In the genomic region with DNA sequence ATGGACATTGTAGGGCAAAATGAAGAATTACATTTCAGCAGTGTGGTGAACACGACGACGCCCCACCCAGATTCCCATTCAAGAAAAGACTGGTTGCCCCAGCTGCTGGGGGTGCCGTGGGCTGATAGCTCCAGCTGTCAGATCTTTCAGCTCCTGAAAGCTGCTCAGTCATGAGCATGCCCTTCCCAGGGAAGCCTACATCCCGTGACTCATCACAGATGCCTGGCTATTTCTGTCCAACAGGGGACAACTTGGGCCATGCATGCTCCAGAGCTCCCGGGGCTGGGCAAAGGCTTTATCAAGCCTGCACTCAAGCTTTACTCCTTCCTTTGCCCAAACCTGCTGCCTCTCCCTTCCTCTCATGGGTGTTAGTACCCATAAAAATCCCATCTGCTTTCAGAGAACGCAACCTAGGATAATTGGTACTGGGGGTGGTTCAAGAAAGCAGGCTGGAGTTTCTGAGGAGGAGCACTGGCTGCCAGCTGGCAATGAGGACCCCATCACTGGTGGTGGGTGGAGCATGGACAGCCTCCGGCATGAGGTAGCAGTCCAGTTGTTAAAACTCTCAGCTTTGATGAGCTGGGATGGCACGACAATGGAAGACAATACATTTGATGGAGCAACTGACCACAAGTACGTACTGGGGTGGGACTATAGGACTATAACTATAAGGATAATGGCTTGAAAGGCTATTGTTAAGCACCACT, we compare ENCODE assay signal across 15 cellular contexts. TPM values are rescaled to one million over a fixed set of nuclear protein-coding genes. Genes with fewer than 3 reads are reported as not detected.
DNase-seq lines count a peak whose midpoint lies in the region; ATAC-seq and TF ChIP-seq lines count a peak whose summit lies in the region.
"Had no signal": no experiment of that assay in that cellular context is flagged by ENCODE, and none has a peak within 500 bp of the region (broad histone marks: within the 10 kb centered on the region; RNA-seq: fewer than 3 reads in every experiment).

No MANE protein-coding gene starts in this region.

- no peak overlapping the region for H3K9ac ChIP-seq in PC-3 (ENCODE audit: low read length)

- H3F3A ChIP-seq in PC-3 (ENCODE audit: low read length, unreplicated experiment): no peaks in the 10 kb centered on the region

- H3K79me2 ChIP-seq in PC-3 (ENCODE audit: low read length): no peaks in the 10 kb centered on the region

- no TSS peak for BruUV-seq in PC-3 (replicated peaks; lab: Mats Ljungman, UMichigan)

- no peak for ATAC-seq in PC-3
- ATAC-seq in psoas muscle: peak; percentile 83 to 98 (median 93)
- no peak for ATAC-seq in HG03108 (IDR thresholded peaks at IDR 0.05; ENCODE audit: unreplicated experiment)

- H3K27ac ChIP-seq in PC-3 (ENCODE audit: low read length) (no peak overlapping the region), psoas muscle (no peak overlapping the region)
- H3K27ac ChIP-seq: C4-2B, prostate gland had no signal

- CTCF ChIA-PET in PC-3 (lab: Charles Lee): no interaction called here

- DNase-seq in GM03348 (ENCODE audit: low spot score) (peak; percentile 17), PC-3 (peak; percentile 4), foreskin melanocyte (peak; percentile 71), psoas muscle (peak in 1 of 2 donors; percentile 22), GF-D8 (lab: John Stamatoyannopoulos, UW) (no peak), NCI-H510A treated with DMSO at 0.1 percent for 48 hours (lab: John Stamatoyannopoulos, UW) (no peak)
- DNase-seq: activated B cell treated with CpG ODN at 0.5 μM for 24 hours; activated CD8-positive, alpha-beta memory T cell treated with anti-CD3 and anti-CD28 coated beads, Interleukin-2, amount 50 U/mL, for 48 hours; glutamatergic neuron; kidney glomerular epithelial cell; MV-4-11; SW 1271 had no signal

- no peaks in the 10 kb centered on the region for H3K4me1 ChIP-seq in PC-3 (ENCODE audit: insufficient read depth, low read length)
- no peaks in the 10 kb centered on the region for H3K4me1 ChIP-seq in psoas muscle
- H3K4me1 ChIP-seq: prostate gland had no signal

- TF ChIP-seq CTCF in PC-3 (conservative IDR thresholded peaks at IDR 0.05; ENCODE audit: low read depth, low read length) (no peak), psoas muscle (IDR thresholded peaks at IDR 0.05) (no peak)

- no peak overlapping the region for H3K4me2 ChIP-seq in PC-3 (ENCODE audit: low read length)

- H2AFZ ChIP-seq in PC-3 (ENCODE audit: low read length): no peak overlapping the region

- H3K9me2 ChIP-seq in PC-3 (replicated peaks; ENCODE audit: low read length): no peaks in the 10 kb centered on the region

- H3K9me3 ChIP-seq in PC-3 (ENCODE audit: low read length): no peaks in the 10 kb centered on the region
- H3K9me3 ChIP-seq in psoas muscle: no peaks in the 10 kb centered on the region
- H3K9me3 ChIP-seq: prostate gland had no signal

- POLR2A ChIA-PET in PC-3 (lab: Charles Lee; ENCODE audit: unreplicated experiment): no interaction called here

- intact Hi-C loops in PC-3 (cut with micrococcal nuclease) (no loop called here), psoas muscle (cut with DNase I) (no loop called here)

- no peaks in the 10 kb centered on the region for H3K36me3 ChIP-seq in PC-3 (ENCODE audit: low read depth, low read length)
- no peaks in the 10 kb centered on the region for H3K36me3 ChIP-seq in psoas muscle (ENCODE audit: insufficient read depth in 1 of 2, low read depth in 1 of 2)
- H3K36me3 ChIP-seq: prostate gland had no signal

- H3K4me3 ChIP-seq in PC-3 (ENCODE audit: low read length) (no peak overlapping the region), psoas muscle (no peak overlapping the region)
- H3K4me3 ChIP-seq: prostate gland had no signal

- 33 to 49% (median 44%) methylated on average over 10 of the region's 10 CpGs for WGBS in psoas muscle, 3 donors

- H4K20me1 ChIP-seq in PC-3 (ENCODE audit: low read length): no peaks in the 10 kb centered on the region

- no peaks in the 10 kb centered on the region; the same call in 1 of the 2 replicates for H3K27me3 ChIP-seq in PC-3 (ENCODE audit: low read length)
- H3K27me3 ChIP-seq in psoas muscle (ENCODE audit: insufficient read depth in 3 of 3, low read length in 2 of 3): peaks cover 0 to 2% (median 0%) of the 10 kb centered on the region in 3 donors

RNA-seq across cellular contexts. Expression of gene ST8SIA2, which starts 16.4 kb away (rescaled TPM):
- total RNA-seq in PC-3 (2014; rRNA removed) (not detected in 2 replicates), psoas muscle (under 1 TPM in 2 of 4 donors, not detected in 2; 0.12 to 0.79 TPM)
- under 1 TPM in 1 of 3 donors, not detected in 2; 0.03 TPM for polyA plus RNA-seq in psoas muscle
- total RNA-seq: activated B cell treated with CpG ODN at 0.5 μM for 24 hours had no signal

Comparison
In these comparisons a context has a peak if more than half of its experiments do, and no peak if none do; other contexts are left out.
1. DNase-seq: peak in GM03348 (single experiment), PC-3 (single experiment) and foreskin melanocyte (single experiment); none in GF-D8 (single experiment) and NCI-H510A treated with DMSO at 0.1 percent for 48 hours (single experiment).
2. ATAC-seq: peak in psoas muscle (4 of 4); none in PC-3 (single experiment) and HG03108 (single experiment).